In genomic region chr4:104930298-104930697, GRCh38 we compare ENCODE assay signal across 15 cellular contexts.
DNase-seq lines count a peak whose midpoint lies in the region; ATAC-seq and TF ChIP-seq lines count a peak whose summit lies in the region.
"Had no signal": no experiment of that assay in that cellular context is flagged by ENCODE, and none has a peak within 500 bp of the region (broad histone marks: within the 10 kb centered on the region; RNA-seq: fewer than 3 reads in every experiment).

No MANE protein-coding gene starts in this region.

- no peaks in the 10 kb centered on the region for H3K27me3 Mint-ChIP-seq in MCF 10A (ENCODE audit: insufficient read depth, unreplicated experiment)
- peaks cover 15% of the 10 kb centered on the region for H3K27me3 Mint-ChIP-seq in activated T-helper 2 cell treated with anti-CD3 and anti-CD28 coated beads, Interferon-gamma antibody, Interleukin-2, Interleukin-4, amounts not matched to agents 10 μg/mL and 5 μg/mL and 100 μg/mL, durations not matched to agents 14 hours and 24 hours and 36 hours (ENCODE audit: low read depth)

- no peaks in the 10 kb centered on the region for H3K79me2 ChIP-seq in mammary epithelial cell (ENCODE audit: insufficient read depth, low read length)
- H3K79me2 ChIP-seq in SU-DHL-6 (ENCODE audit: insufficient read depth, low read length), result no peaks in the 10 kb centered on the region

- H3K27ac Mint-ChIP-seq in MCF 10A (ENCODE audit: low read depth, unreplicated experiment), result no peak overlapping the region
- H3K27ac Mint-ChIP-seq in activated T-helper 2 cell treated with anti-CD3 and anti-CD28 coated beads, Interferon-gamma antibody, Interleukin-2, Interleukin-4, amounts not matched to agents 10 μg/mL and 5 μg/mL and 100 μg/mL, durations not matched to agents 14 hours and 24 hours and 36 hours, result no peak overlapping the region

- TF ChIP-seq POLR2A in body of pancreas (IDR thresholded peaks at IDR 0.05), result no peak

- no peaks in the 10 kb centered on the region for H3K9me3 Mint-ChIP-seq in MCF 10A (ENCODE audit: unreplicated experiment)
- peaks cover 16% of the 10 kb centered on the region for H3K9me3 Mint-ChIP-seq in activated T-helper 2 cell treated with anti-CD3 and anti-CD28 coated beads, Interferon-gamma antibody, Interleukin-2, Interleukin-4, amounts not matched to agents 10 μg/mL and 5 μg/mL and 100 μg/mL, durations not matched to agents 14 hours and 24 hours and 36 hours

- H3K9me2 ChIP-seq in SU-DHL-6 (replicated peaks; ENCODE audit: insufficient read depth, low read length), result no peaks in the 10 kb centered on the region

- intact Hi-C loops in mammary epithelial cell (cut with micrococcal nuclease), result loop anchor here (10.0 kb wide), 1 partner anchor 325 kb away; no protein-coding TSS in a partner anchor
- intact Hi-C loops in MCF 10A (cut with micrococcal nuclease), result no loop called here
- intact Hi-C loops in sciatic nerve (cut with DNase I), result no loop called here
- intact Hi-C loops in activated T-helper 2 cell treated with anti-CD3 and anti-CD28 coated beads, Interferon-gamma antibody, Interleukin-2, Interleukin-4, amounts not matched to agents 10 μg/mL and 5 μg/mL and 100 μg/mL, durations not matched to agents 14 hours and 24 hours and 36 hours (cut with micrococcal nuclease), result loop anchor here (5.0 to 10.0 kb wide), 2 partner anchors 135 to 542 kb away; partner anchors contain the start of gene PPA2
- intact Hi-C loops in body of pancreas (cut with DNase I), result no loop called here

- no peak overlapping the region for H3K4me2 ChIP-seq in mammary epithelial cell (ENCODE audit: insufficient read depth, low read depth, low read length)
- no peak overlapping the region for H3K4me2 ChIP-seq in SU-DHL-6 (ENCODE audit: low read depth, low read length, poor library complexity, severe bottlenecking)

- H3F3A ChIP-seq in SU-DHL-6 (ENCODE audit: insufficient read depth), result no peaks in the 10 kb centered on the region

- POLR2A ChIA-PET in MCF 10A (lab: Yijun Ruan, JAX), result interaction anchor here (0.7 kb wide), 1 partner anchor 163 kb away, joined by 3 read pairs; no protein-coding TSS in a partner anchor

- H4K20me1 ChIP-seq in mammary epithelial cell (ENCODE audit: insufficient read depth, low read length) (no peaks in the 10 kb centered on the region), SU-DHL-6 (ENCODE audit: low read depth, low read length) (no peaks in the 10 kb centered on the region)

- H3K4me1 ChIP-seq in mammary epithelial cell (ENCODE audit: insufficient read depth, low read length), result no peaks in the 10 kb centered on the region
- H3K4me1 ChIP-seq in body of pancreas, result no peaks in the 10 kb centered on the region
- H3K4me1 ChIP-seq: uterus had no signal

- H3K9ac ChIP-seq in mammary epithelial cell (ENCODE audit: insufficient read depth, low read length), result no peak overlapping the region
- H3K9ac ChIP-seq in SU-DHL-6 (ENCODE audit: low read length), result no peak overlapping the region

- no peaks in the 10 kb centered on the region for H3K36me3 Mint-ChIP-seq in MCF 10A (ENCODE audit: insufficient read depth, unreplicated experiment)
- H3K36me3 Mint-ChIP-seq in activated T-helper 2 cell treated with anti-CD3 and anti-CD28 coated beads, Interferon-gamma antibody, Interleukin-2, Interleukin-4, amounts not matched to agents 10 μg/mL and 5 μg/mL and 100 μg/mL, durations not matched to agents 14 hours and 24 hours and 36 hours (ENCODE audit: low read depth), result peaks cover 14% of the 10 kb centered on the region

- H3K27ac ChIP-seq in mammary epithelial cell (ENCODE audit: insufficient read depth, low read depth, low read length) (no peak overlapping the region), SU-DHL-6 (ENCODE audit: low read depth, low read length) (no peak overlapping the region), body of pancreas (no peak overlapping the region)
- H3K27ac ChIP-seq: cardiac muscle cell, heart left ventricle, uterus had no signal

- TF ChIP-seq CTCF in mammary epithelial cell (conservative IDR thresholded peaks at IDR 0.05 in 1 of 2, IDR thresholded peaks at IDR 0.05 in 1 of 2; ENCODE audit: extremely low read depth in 1 of 2, insufficient read depth in 1 of 2, low read depth in 1 of 2, low read length in 2 of 2) (no peak), MCF 10A (IDR thresholded peaks at IDR 0.05; ENCODE audit: unreplicated experiment) (no peak), SU-DHL-6 (IDR thresholded peaks at IDR 0.05; ENCODE audit: insufficient read depth, low read length, poor library complexity, severe bottlenecking) (no peak), body of pancreas (IDR thresholded peaks at IDR 0.05) (no peak)

- in situ Hi-C loops in mammary epithelial cell (cut with MboI; ENCODE audit: low sequenced_read_pairs in 2 of 2), result no loop called here

- CTCF ChIA-PET in mammary epithelial cell (lab: Charles Lee; ENCODE audit: low non-redundant PET), result no interaction called here
- CTCF ChIA-PET in MCF 10A (lab: Yijun Ruan, JAX), result interaction anchor here (0.5 to 1.2 kb wide), 4 partner anchors 15 to 1425 kb away, joined by 3 read pairs; no protein-coding TSS in a partner anchor

- H3K4me3 ChIP-seq in mammary epithelial cell (replicated peaks in 1 of 3; ENCODE audit: insufficient read depth in 1 of 3, low read depth in 2 of 3, low read length in 3 of 3), result no peak overlapping the region
- no peak overlapping the region for H3K4me3 ChIP-seq in SU-DHL-6 (ENCODE audit: insufficient read depth, low read length, poor library complexity, severe bottlenecking)
- H3K4me3 ChIP-seq in body of pancreas, result no peak overlapping the region
- H3K4me3 ChIP-seq: cardiac muscle cell, heart left ventricle, uterus had no signal

- H3K27me3 ChIP-seq in mammary epithelial cell (ENCODE audit: insufficient read depth, low read length) (no peaks in the 10 kb centered on the region), SU-DHL-6 (ENCODE audit: low read length) (no peaks in the 10 kb centered on the region), body of pancreas (no peaks in the 10 kb centered on the region)
- H3K27me3 ChIP-seq: heart left ventricle, uterus had no signal

- BruUV-seq in mammary epithelial cell (replicated peaks; lab: Mats Ljungman, UMichigan), result no TSS peak
- no TSS peak for BruUV-seq in MCF 10A (replicated peaks; lab: Mats Ljungman, UMichigan)

- ATAC-seq in HG02759 (IDR thresholded peaks at IDR 0.05; ENCODE audit: unreplicated experiment), result peak; percentile 17
- ATAC-seq in sciatic nerve, result no peak
- ATAC-seq in body of pancreas, result no peak
- ATAC-seq: heart left ventricle, left ventricle myocardium superior had no signal

- dilution Hi-C loops in mammary epithelial cell (cut with HindIII; ENCODE audit: low sequenced_read_pairs), result no loop called here

- no peaks in the 10 kb centered on the region for H3K4me1 Mint-ChIP-seq in MCF 10A (ENCODE audit: insufficient read depth, unreplicated experiment)
- H3K4me1 Mint-ChIP-seq in activated T-helper 2 cell treated with anti-CD3 and anti-CD28 coated beads, Interferon-gamma antibody, Interleukin-2, Interleukin-4, amounts not matched to agents 10 μg/mL and 5 μg/mL and 100 μg/mL, durations not matched to agents 14 hours and 24 hours and 36 hours (ENCODE audit: low read depth), result peaks cover 28% of the 10 kb centered on the region

- H2AFZ ChIP-seq in mammary epithelial cell (ENCODE audit: low read depth, low read length), result peak overlapping the region; percentile 55
- peak overlapping the region; percentile 54 for H2AFZ ChIP-seq in SU-DHL-6 (ENCODE audit: low read depth, low read length, severe bottlenecking)

- H3K36me3 ChIP-seq in mammary epithelial cell (ENCODE audit: insufficient read depth, low read length) (no peaks in the 10 kb centered on the region), SU-DHL-6 (ENCODE audit: low read length) (no peaks in the 10 kb centered on the region), body of pancreas (replicated peaks in 1 of 2; ENCODE audit: insufficient read depth in 1 of 2, low read depth in 2 of 2) (no peaks in the 10 kb centered on the region)
- H3K36me3 ChIP-seq: cardiac muscle cell, heart left ventricle, uterus had no signal

- WGBS in mammary epithelial cell (ENCODE audit: low coverage, missing lambda C conversion rate), result 85% methylated on average over 4 of the region's 7 CpGs
- WGBS in body of pancreas, 2 donors, result 56 to 86% methylated on average over 3 to 7 of the region's 7 CpGs

- DNase-seq in mammary epithelial cell (no peak), MCF 10A (ENCODE audit: unreplicated experiment) (no peak), sciatic nerve (ENCODE audit: low spot score) (no peak), COLO829 (ENCODE audit: low spot score) (no peak), body of pancreas (no peak)
- DNase-seq in activated T-helper 2 cell treated with anti-CD3 and anti-CD28 coated beads, Interferon-gamma antibody, Interleukin-2, Interleukin-4, amounts not matched to agents 10 μg/mL and 5 μg/mL and 100 μg/mL, durations not matched to agents 14 hours and 24 hours and 36 hours (ENCODE audit: low spot score), result no peak
- DNase-seq: activated gamma-delta T cell, DMS79 treated with DMSO at 0.1 percent for 48 hours, NCI-H187 treated with DMSO at 0.1 percent for 48 hours, uterus had no signal

- no peaks in the 10 kb centered on the region for H3K9me3 ChIP-seq in mammary epithelial cell (replicated peaks; ENCODE audit: insufficient read depth, low read length)
- no peaks in the 10 kb centered on the region for H3K9me3 ChIP-seq in SU-DHL-6 (ENCODE audit: insufficient read depth, low read length)
- H3K9me3 ChIP-seq in body of pancreas, result no peaks in the 10 kb centered on the region
- H3K9me3 ChIP-seq: uterus had no signal

- H3K4me3 Mint-ChIP-seq in MCF 10A (ENCODE audit: unreplicated experiment), result no peak overlapping the region
- no peak overlapping the region for H3K4me3 Mint-ChIP-seq in activated T-helper 2 cell treated with anti-CD3 and anti-CD28 coated beads, Interferon-gamma antibody, Interleukin-2, Interleukin-4, amounts not matched to agents 10 μg/mL and 5 μg/mL and 100 μg/mL, durations not matched to agents 14 hours and 24 hours and 36 hours (ENCODE audit: low read depth)

Comparison
In these comparisons a context has a peak if more than half of its experiments do, and no peak if none do; other contexts are left out.
1. intact Hi-C loops: an anchor here in mammary epithelial cell (10.0 kb wide) and activated T-helper 2 cell treated with anti-CD3 and anti-CD28 coated beads, Interferon-gamma antibody, Interleukin-2, Interleukin-4, amounts not matched to agents 10 μg/mL and 5 μg/mL and 100 μg/mL, durations not matched to agents 14 hours and 24 hours and 36 hours (5.0 to 10.0 kb wide); none called in MCF 10A, sciatic nerve and body of pancreas.